In genomic region chr18:12948055-12948804, GRCh38 we compare ENCODE assay signal across 8 cellular contexts. TPM values are rescaled to one million over a fixed set of nuclear protein-coding genes. Genes with fewer than 3 reads are reported as not detected.
DNase-seq lines count a peak whose midpoint lies in the region; ATAC-seq and TF ChIP-seq lines count a peak whose summit lies in the region.

No MANE protein-coding gene starts in this region.

- no peaks in the 10 kb centered on the region for H3K27me3 ChIP-seq in thoracic aorta (replicated peaks; ENCODE audit: insufficient read depth)

- intact Hi-C loops in head of caudate nucleus (cut with DNase I): loop anchor here (2.0 to 5.0 kb wide), 3 partner anchors 43 to 571 kb away; partner anchors contain the start of genes AFG3L2, CEP192 and PTPN2

- H3K9me3 ChIP-seq in thoracic aorta: no peaks in the 10 kb centered on the region

- H3K4me3 ChIP-seq in thoracic aorta: peak overlapping the region; percentile 99

- peak; percentile 91 for DNase-seq in GM10248 (ENCODE audit: extremely low spot score)
- peak; percentile 90 for DNase-seq in HFFc6
- peak; percentile 94 for DNase-seq in NAMALWA (ENCODE audit: low spot score)
- peak; percentile 83 to 97 (median 92) for DNase-seq in head of caudate nucleus
- peak; percentile 97 for DNase-seq in osteocyte (ENCODE audit: extremely low spot score, unreplicated experiment)
- DNase-seq in thoracic aorta (ENCODE audit: low spot score): peak; percentile 92

- CTCF ChIA-PET in GM10248 (lab: Yijun Ruan, JAX): interaction anchor here (1.0 kb wide), 1 partner anchor 38 kb away, joined by 3 read pairs; no protein-coding TSS in a partner anchor

- ATAC-seq in SK-N-SH treated with all-trans-retinoic acid at 6 μM for 48 hours: peak; percentile 83
- peak; percentile 75 for ATAC-seq in thoracic aorta (ENCODE audit: insufficient number of reproducible peaks, low FRiP score, low read depth)

- peaks cover 18% of the 10 kb centered on the region for H3K36me3 Mint-ChIP-seq in HFFc6 (ENCODE audit: low read depth)
- peaks cover 6% of the 10 kb centered on the region for H3K36me3 Mint-ChIP-seq in activated naive CD8-positive, alpha-beta T cell
- H3K36me3 Mint-ChIP-seq in osteocyte (ENCODE audit: unreplicated experiment): peaks cover 6% of the 10 kb centered on the region

- peak overlapping the region; percentile 76 to 97 for H3K27ac ChIP-seq in thoracic aorta

- no peaks in the 10 kb centered on the region for H3K36me3 ChIP-seq in thoracic aorta

- no peaks in the 10 kb centered on the region for H3K27me3 Mint-ChIP-seq in HFFc6 (ENCODE audit: insufficient read depth)
- H3K27me3 Mint-ChIP-seq in activated naive CD8-positive, alpha-beta T cell: no peaks in the 10 kb centered on the region
- no peaks in the 10 kb centered on the region for H3K27me3 Mint-ChIP-seq in osteocyte (ENCODE audit: unreplicated experiment)

- TF ChIP-seq CTCF in GM10248 (IDR thresholded peaks at IDR 0.05; ENCODE audit: control extremely low read depth, extremely low read depth, low read depth, missing control alignments) (no peak), HFFc6 (IDR thresholded peaks at IDR 0.05) (peak; percentile 5; the same call in 1 of the 2 replicates), osteocyte (IDR thresholded peaks at IDR 0.05) (no peak), thoracic aorta (IDR thresholded peaks at IDR 0.05) (no peak)

- H3K4me1 ChIP-seq in thoracic aorta (ENCODE audit: control insufficient read depth in 1 of 2, low read depth in 2 of 2): peaks cover 12 to 38% of the 10 kb centered on the region in 2 donors

- POLR2A ChIA-PET in GM10248 (lab: Yijun Ruan, JAX): interaction anchor here (0.6 to 1.8 kb wide), 4 partner anchors 17 to 240 kb away, joined by 3 to 6 read pairs (median 5); partner anchors contain the start of gene CEP192

- H3K4me1 Mint-ChIP-seq in HFFc6 (ENCODE audit: low read depth): peaks cover 43% of the 10 kb centered on the region
- peaks cover 46% of the 10 kb centered on the region for H3K4me1 Mint-ChIP-seq in activated naive CD8-positive, alpha-beta T cell (ENCODE audit: low read depth)
- H3K4me1 Mint-ChIP-seq in osteocyte (ENCODE audit: unreplicated experiment): peaks cover 51% of the 10 kb centered on the region

- H3K4me3 Mint-ChIP-seq in HFFc6 (peak overlapping the region; percentile 98), osteocyte (ENCODE audit: unreplicated experiment) (peak overlapping the region; percentile 84)
- peak overlapping the region; percentile 90 for H3K4me3 Mint-ChIP-seq in activated naive CD8-positive, alpha-beta T cell

- H3K9me3 Mint-ChIP-seq in HFFc6: peaks cover 8% of the 10 kb centered on the region
- H3K9me3 Mint-ChIP-seq in activated naive CD8-positive, alpha-beta T cell (ENCODE audit: low read depth): no peaks in the 10 kb centered on the region
- H3K9me3 Mint-ChIP-seq in osteocyte (ENCODE audit: unreplicated experiment): no peaks in the 10 kb centered on the region

- peak overlapping the region; percentile 94 for H3K27ac Mint-ChIP-seq in HFFc6
- peak overlapping the region; percentile 96 for H3K27ac Mint-ChIP-seq in activated naive CD8-positive, alpha-beta T cell
- H3K27ac Mint-ChIP-seq in osteocyte (ENCODE audit: unreplicated experiment): peak overlapping the region; percentile 97

TF ChIP-seq in SK-N-SH treated with all-trans-retinoic acid at 6 μM for 48 hours, 23 proteins besides CTCF, POLR2A, EP300 and RAD21:
- TF ChIP-seq CSRNP3 (CRISPR knock-in tag; IDR thresholded peaks at IDR 0.05) (no peak), CSDC2 (CRISPR knock-in tag; IDR thresholded peaks at IDR 0.05) (peak; percentile 94), SNAI2 (CRISPR knock-in tag; IDR thresholded peaks at IDR 0.05) (peak; percentile 72; the same call in 1 of the 2 replicates), BACH2 (CRISPR knock-in tag; IDR thresholded peaks at IDR 0.05; ENCODE audit: borderline replicate concordance) (0 out of 2 replicates have a peak, but pooled peaks have one; percentile 38), RARB (CRISPR knock-in tag; IDR thresholded peaks at IDR 0.05) (no peak), TSHZ2 (CRISPR knock-in tag; IDR thresholded peaks at IDR 0.05) (0 out of 2 replicates have a peak, but pooled peaks have one; percentile 68), TCF4 (CRISPR knock-in tag; IDR thresholded peaks at IDR 0.05; ENCODE audit: borderline replicate concordance) (no peak), ZC3H10 (CRISPR knock-in tag; IDR thresholded peaks at IDR 0.05) (no peak), ZFP3 (CRISPR knock-in tag; IDR thresholded peaks at IDR 0.05) (peak; percentile 72; the same call in 1 of the 2 replicates), ESRRG (CRISPR knock-in tag; IDR thresholded peaks at IDR 0.05) (no peak)

RNA-seq across cellular contexts. Expression of gene SEH1L, which starts 0.4 kb away (rescaled TPM):
- total RNA-seq in HFFc6 (2021; fragmentation: NEBNext Ultra II Directional; extraction: Animal tissue kit (Norgen Biotek cat#: 25700)): 10 to 100 TPM; 54.8 to 61.8 (median 58.0) TPM
- 47.5 and 48.0 TPM in 2 replicates for total RNA-seq in osteocyte
- total RNA-seq in thoracic aorta: 10 to 100 TPM; 26.7 to 61.1 TPM

RNA-seq across cellular contexts. Expression of gene CEP192, which starts 42.9 kb away (rescaled TPM):
- total RNA-seq in HFFc6 (2021; fragmentation: NEBNext Ultra II Directional; extraction: Animal tissue kit (Norgen Biotek cat#: 25700)): 10 to 100 TPM; 15.1 to 21.0 (median 18.4) TPM
- total RNA-seq in osteocyte: 20.4 and 22.9 TPM in 2 replicates
- total RNA-seq in thoracic aorta: 10 to 100 TPM; 20.1 to 27.2 TPM

Comparison
In these comparisons a context has a peak if more than half of its experiments do, and no peak if none do; other contexts are left out.
1. Peak in every context shown above with its lines: DNase-seq, ATAC-seq, H3K4me3 ChIP-seq and H3K27ac ChIP-seq.